9 cellular contexts compared by ENCODE assay signal in the genomic region with DNA sequence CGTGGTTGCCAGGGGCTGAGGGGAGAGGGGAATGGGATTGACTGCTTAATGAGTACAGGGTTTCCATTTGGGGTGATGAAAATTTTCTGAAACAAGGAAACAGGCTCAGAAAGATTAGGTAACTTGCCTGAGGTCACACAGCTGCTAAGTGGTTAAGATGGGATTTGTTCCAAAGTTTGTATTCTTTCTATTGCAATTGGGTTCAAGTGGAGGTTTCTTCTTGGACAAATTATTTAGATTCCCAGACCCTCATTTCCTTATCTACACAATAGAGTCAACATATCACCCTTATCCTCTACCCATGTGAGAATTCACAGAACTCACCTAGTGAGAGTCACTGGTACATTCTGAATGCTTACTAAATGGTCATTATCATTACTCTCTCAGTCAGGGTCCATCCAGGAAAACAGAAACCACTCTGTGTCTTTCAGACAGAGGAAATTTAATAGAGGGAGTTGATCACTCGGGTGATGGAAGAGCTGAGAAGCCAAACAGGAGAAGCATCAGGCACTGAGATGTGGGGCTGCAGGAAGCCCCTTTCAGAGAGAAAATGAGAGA. TPM values are rescaled to one million over a fixed set of nuclear protein-coding genes. Genes with fewer than 3 reads are reported as not detected.
"Had no signal": no experiment of that assay in that cellular context is flagged by ENCODE, and none has a peak within 500 bp of the region (broad histone marks: within the 10 kb centered on the region; RNA-seq: fewer than 3 reads in every experiment).

No MANE protein-coding gene starts in this region.

- H3K4me3 ChIP-seq: GM23338, K562 had no signal

- FAIRE-seq: H1, H54, K562 had no signal

- ATAC-seq: K562 had no signal

- H2AFZ ChIP-seq: GM23338 had no signal

- H3K4me2 ChIP-seq: GM23338 had no signal

- DNase-seq: H9, HCEC 1CT, IMR-90, KG1 had no signal

RNA-seq across cellular contexts. Expression of a gene that starts 22.6 kb away (rescaled TPM):
- polyA plus RNA-seq: K562 had no signal

RNA-seq across cellular contexts. Expression of a gene that starts 57.2 kb away (rescaled TPM):
- total RNA-seq: GM23338, H1, H9, HT-29, IMR-90, K562 had no signal
- polyA plus RNA-seq: GM23338, H1, IMR-90, K562 had no signal
